In genomic region chr7:2373646-2374045, GRCh38 we compare ENCODE assay signal across 23 cellular contexts.
"Had no signal": no experiment of that assay in that cellular context is flagged by ENCODE, and none has a peak within 500 bp of the region (broad histone marks: within the 10 kb centered on the region; RNA-seq: fewer than 3 reads in every experiment).

No MANE protein-coding gene starts in this region.

- DNase-seq: IMR-90, Kasumi-1, MM.1S, NCI-H1048, NCI-H1105, NCI-H1417, NCI-H1436 treated with DMSO at 0.1 percent for 48 hours, NCI-H1694, NCI-H187 treated with DMSO at 0.1 percent for 48 hours, NCI-H2029 treated with DMSO at 0.1 percent for 48 hours, NCI-H2171 treated with DMSO at 0.1 percent for 48 hours, NCI-H345, NCI-H524, NCI-H526 treated with DMSO at 0.1 percent for 48 hours, NCI-H748 treated with DMSO at 0.1 percent for 48 hours, RPMI8226, SHP77, SK-N-SH, SW 1271, T-cell had no signal

- ATAC-seq: T-cell had no signal

- H3K9ac ChIP-seq: KMS-11, SK-N-SH had no signal

- FAIRE-seq: HepG2, RCC 7860 had no signal

- H3K4me2 ChIP-seq: KMS-11, SK-N-SH had no signal

- H3K9me3 ChIP-seq: SK-N-SH had no signal

- H3K27ac ChIP-seq: KMS-11 had no signal
